In genomic region chr10:113177163-113177935, GRCh38 we compare ENCODE assay signal across 22 cellular contexts.
DNase-seq lines count a peak whose midpoint lies in the region; ATAC-seq and TF ChIP-seq lines count a peak whose summit lies in the region.
"Had no signal": no experiment of that assay in that cellular context is flagged by ENCODE, and none has a peak within 500 bp of the region (broad histone marks: within the 10 kb centered on the region; RNA-seq: fewer than 3 reads in every experiment).

No MANE protein-coding gene starts in this region.

- H3K4me1 Mint-ChIP-seq in natural killer cell treated with Interleukin-12 subunit alpha and Interleukin-12 subunit beta and Interleukin-15 and Interleukin-18, amount 100 ng/mL, for 72 hours (ENCODE audit: low read depth in 2 of 2) = no peaks in the 10 kb centered on the region
- H3K4me1 Mint-ChIP-seq: memory B cell; stimulated activated effector memory CD8-positive, alpha-beta T cell treated with anti-CD3 and anti-CD28 coated beads, Interleukin-12 subunit alpha, Interleukin-12 subunit beta, amount 100 ng/mL, for 72 hours had no signal

- no peak overlapping the region for H3K4me3 Mint-ChIP-seq in natural killer cell treated with Interleukin-12 subunit alpha and Interleukin-12 subunit beta and Interleukin-15 and Interleukin-18, amount 100 ng/mL, for 72 hours
- H3K4me3 Mint-ChIP-seq: memory B cell; stimulated activated effector memory CD8-positive, alpha-beta T cell treated with anti-CD3 and anti-CD28 coated beads, Interleukin-12 subunit alpha, Interleukin-12 subunit beta, amount 100 ng/mL, for 72 hours had no signal

- no peaks in the 10 kb centered on the region for H3K36me3 Mint-ChIP-seq in natural killer cell treated with Interleukin-12 subunit alpha and Interleukin-12 subunit beta and Interleukin-15 and Interleukin-18, amount 100 ng/mL, for 72 hours
- H3K36me3 Mint-ChIP-seq: memory B cell; stimulated activated effector memory CD8-positive, alpha-beta T cell treated with anti-CD3 and anti-CD28 coated beads, Interleukin-12 subunit alpha, Interleukin-12 subunit beta, amount 100 ng/mL, for 72 hours had no signal

- H3K27me3 Mint-ChIP-seq in natural killer cell treated with Interleukin-12 subunit alpha and Interleukin-12 subunit beta and Interleukin-15 and Interleukin-18, amount 100 ng/mL, for 72 hours = no peaks in the 10 kb centered on the region

- H3K4me3 ChIP-seq in dorsolateral prefrontal cortex (peak overlapping the region in 2 of 59 donors; percentile 5 to 11), left lung (no peak overlapping the region)
- H3K4me3 ChIP-seq: GM23248, MG63 had no signal

- no peak for TF ChIP-seq CTCF in dorsolateral prefrontal cortex (IDR thresholded peaks at IDR 0.05 in 54 of 56, conservative IDR thresholded peaks at IDR 0.05 in 2 of 56; ENCODE audit: low read depth in 1 of 56, partially characterized antibody in 56 of 56)
- TF ChIP-seq CTCF in left lung (IDR thresholded peaks at IDR 0.05) = no peak

- intact Hi-C loops in dorsolateral prefrontal cortex (cut with DNase I) (loop anchor here in 1 of 2 donors (2.0 to 5.0 kb wide), 2 partner anchors 29 to 695 kb away; no protein-coding TSS in a partner anchor), left lung (cut with DNase I) (no loop called here)

- no peaks in the 10 kb centered on the region for H3K36me3 ChIP-seq in left lung
- H3K36me3 ChIP-seq: brain microvascular endothelial cell, MG63, neutrophil had no signal

- H3K27ac ChIP-seq in dorsolateral prefrontal cortex = peak overlapping the region in 58 of 59 donors; percentile 46 to 92 (median 83)
- peak overlapping the region; percentile 61 for H3K27ac ChIP-seq in temporal lobe (ENCODE audit: low read depth, low read length)
- H3K27ac ChIP-seq in left lung = no peak overlapping the region
- H3K27ac ChIP-seq: brain microvascular endothelial cell, C4-2B, GM23248, neutrophil had no signal

- H3K27me3 ChIP-seq in dorsolateral prefrontal cortex (peaks cover 0 to 2% (median 0%) of the 10 kb centered on the region in 45 donors), left lung (no peaks in the 10 kb centered on the region)
- H3K27me3 ChIP-seq: brain microvascular endothelial cell, MG63, neutrophil had no signal

- peaks cover 0 to 19% of the 10 kb centered on the region in 2 donors for H3K4me1 ChIP-seq in left lung

- DNase-seq in NCI-H2171 treated with DMSO at 0.1 percent for 48 hours (lab: John Stamatoyannopoulos, UW) (peak; percentile 3), NCI-H2171 (lab: John Stamatoyannopoulos, UW) (no peak), dorsolateral prefrontal cortex (peak in 5 of 10 donors; percentile 42 to 76 (median 55)), islet precursor cell (peak; percentile 45), left lung (no peak)
- no peak for DNase-seq in natural killer cell treated with Interleukin-12 subunit alpha and Interleukin-12 subunit beta and Interleukin-15 and Interleukin-18, amount 100 ng/mL, for 72 hours (ENCODE audit: low spot score)
- DNase-seq: activated CD4-positive, CD25-positive, alpha-beta regulatory T cell treated with anti-CD3 and anti-CD28 coated beads, Interleukin-2, amount 50 U/mL, for 72 hours; brain microvascular endothelial cell; effector CD8-positive, alpha-beta T cell; GM23248; MG63; NCI-H2107; NK-92 treated with Interleukin-12 subunit alpha and Interleukin-12 subunit beta, amount 100 ng/mL, for 24 hours; small intestine; T-helper 2 cell; trophoblast cell had no signal

- no peaks in the 10 kb centered on the region for H3K9me3 ChIP-seq in left lung
- H3K9me3 ChIP-seq: MG63, neutrophil had no signal

- H3K27ac Mint-ChIP-seq in natural killer cell treated with Interleukin-12 subunit alpha and Interleukin-12 subunit beta and Interleukin-15 and Interleukin-18, amount 100 ng/mL, for 72 hours = no peak overlapping the region
- H3K27ac Mint-ChIP-seq: memory B cell; stimulated activated effector memory CD8-positive, alpha-beta T cell treated with anti-CD3 and anti-CD28 coated beads, Interleukin-12 subunit alpha, Interleukin-12 subunit beta, amount 100 ng/mL, for 72 hours had no signal

- no peaks in the 10 kb centered on the region for H3K9me3 Mint-ChIP-seq in natural killer cell treated with Interleukin-12 subunit alpha and Interleukin-12 subunit beta and Interleukin-15 and Interleukin-18, amount 100 ng/mL, for 72 hours
- H3K9me3 Mint-ChIP-seq: memory B cell; stimulated activated effector memory CD8-positive, alpha-beta T cell treated with anti-CD3 and anti-CD28 coated beads, Interleukin-12 subunit alpha, Interleukin-12 subunit beta, amount 100 ng/mL, for 72 hours had no signal

- ATAC-seq in natural killer cell treated with Interleukin-12 subunit alpha and Interleukin-12 subunit beta and Interleukin-15 and Interleukin-18, amount 100 ng/mL, for 72 hours = no peak
- ATAC-seq in left lung (no peak), HG02852 (IDR thresholded peaks at IDR 0.05; ENCODE audit: unreplicated experiment) (no peak)
- ATAC-seq: stimulated activated effector memory CD8-positive, alpha-beta T cell treated with anti-CD3 and anti-CD28 coated beads, Interleukin-12 subunit alpha, Interleukin-12 subunit beta, amount 100 ng/mL, for 72 hours had no signal

Comparison
In these comparisons a context has a peak if more than half of its experiments do, and no peak if none do; other contexts are left out.
1. DNase-seq: peak in NCI-H2171 treated with DMSO at 0.1 percent for 48 hours (single experiment) and islet precursor cell (single experiment); none in NCI-H2171 (single experiment), natural killer cell treated with Interleukin-12 subunit alpha and Interleukin-12 subunit beta and Interleukin-15 and Interleukin-18, amount 100 ng/mL, for 72 hours (single experiment) and left lung (0 of 2).
2. H3K27ac ChIP-seq: peak in dorsolateral prefrontal cortex (58 of 59) and temporal lobe (single experiment); none in left lung (0 of 2).